1 cellular context compared by ENCODE assay signal in genomic region chr19:18669524-18669817, GRCh38.
TF ChIP-seq lines count a peak whose summit lies in the region.

No MANE protein-coding gene starts in this region.

TF ChIP-seq in IMR-90, 13 proteins besides CTCF, POLR2A, EP300 and RAD21 (continued from another document):
- peak; percentile 84 for TF ChIP-seq BHLHE40 (IDR thresholded peaks at IDR 0.05; ENCODE audit: low read depth, low read length)
- TF ChIP-seq SMC3 (IDR thresholded peaks at IDR 0.05; ENCODE audit: low read depth, low read length), result no peak
